Comparison of ENCODE assay signal across 29 cellular contexts in the genomic region with DNA sequence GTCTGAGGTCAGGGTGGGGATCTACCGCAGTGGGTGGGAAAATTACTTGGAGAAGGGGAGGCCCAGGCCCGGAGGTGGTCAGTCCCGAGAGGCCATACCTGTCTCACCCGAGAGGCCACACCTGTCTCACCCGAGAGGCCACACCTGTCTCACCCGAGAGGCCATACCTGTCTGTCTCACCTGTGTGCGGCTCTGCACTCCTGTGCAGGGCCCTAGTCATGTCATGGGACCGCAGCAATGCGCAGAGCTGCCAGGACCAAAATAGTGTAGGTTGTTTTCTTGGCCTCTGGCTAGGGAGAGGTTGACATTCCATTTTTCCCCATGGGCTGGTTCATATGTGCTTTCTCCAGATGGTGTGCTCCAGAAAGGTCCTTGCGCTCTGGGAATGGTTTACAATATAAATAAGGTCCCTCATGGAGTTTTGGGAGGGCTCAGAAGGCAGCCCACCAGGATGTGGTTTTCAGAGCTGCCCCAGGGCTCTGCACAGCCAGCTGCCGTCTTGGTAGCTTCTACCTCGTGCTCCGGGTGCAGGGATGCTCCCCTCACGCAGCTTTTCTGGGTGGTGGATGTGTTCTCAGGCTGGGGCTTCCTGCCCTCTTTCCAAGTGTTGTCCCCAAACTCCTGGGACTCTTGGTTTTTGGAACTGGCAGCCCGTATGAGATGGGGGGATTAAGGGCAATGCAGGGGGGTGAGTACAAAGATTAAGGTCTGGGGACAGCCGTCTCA. TPM values are rescaled to one million over a fixed set of nuclear protein-coding genes. Genes with fewer than 3 reads are reported as not detected.
DNase-seq lines count a peak whose midpoint lies in the region; ATAC-seq and TF ChIP-seq lines count a peak whose summit lies in the region.
"Had no signal": no experiment of that assay in that cellular context is flagged by ENCODE, and none has a peak within 500 bp of the region (broad histone marks: within the 10 kb centered on the region; RNA-seq: fewer than 3 reads in every experiment).

No MANE protein-coding gene starts in this region.

- H3K27me3 ChIP-seq in heart left ventricle (no peaks in the 10 kb centered on the region), muscle layer of colon (ENCODE audit: control insufficient read depth in 1 of 2, insufficient read depth in 2 of 2, low read length in 2 of 2) (no peaks in the 10 kb centered on the region), aorta (ENCODE audit: control insufficient read depth in 1 of 2, insufficient read depth in 2 of 2, low read length in 1 of 2) (no peaks in the 10 kb centered on the region)
- H3K27me3 ChIP-seq: adrenal gland, upper lobe of left lung had no signal

- WGBS in heart left ventricle, 4 donors = 56 to 65% (median 60%) methylated on average over 16 of the region's 16 CpGs
- 19 to 21% methylated on average over 16 of the region's 16 CpGs for WGBS in aorta, 2 donors

- no peak overlapping the region for H3K27ac Mint-ChIP-seq in activated T-helper 17 cell treated with anti-CD3 and anti-CD28 coated beads, Interleukin-2, amount 50 U/mL, for 72 hours
- H3K27ac Mint-ChIP-seq: activated CD4-positive, alpha-beta memory T cell treated with anti-CD3 and anti-CD28 coated beads for 36 hours; activated naive CD4-positive, alpha-beta T cell treated with anti-CD3 and anti-CD28 coated beads, Interleukin-2, amount 10 ng/mL, durations not matched to agents 7 days and 5 days; GM23338; naive thymus-derived CD8-positive, alpha-beta T cell; stimulated activated effector memory CD8-positive, alpha-beta T cell treated with anti-CD3 and anti-CD28 coated beads, Interleukin-12 subunit alpha, Interleukin-12 subunit beta, amount 100 ng/mL, for 72 hours had no signal

- no peak overlapping the region for H3K4me3 Mint-ChIP-seq in activated T-helper 17 cell treated with anti-CD3 and anti-CD28 coated beads, Interleukin-2, amount 50 U/mL, for 72 hours
- H3K4me3 Mint-ChIP-seq: activated CD4-positive, alpha-beta memory T cell treated with anti-CD3 and anti-CD28 coated beads for 36 hours; activated naive CD4-positive, alpha-beta T cell treated with anti-CD3 and anti-CD28 coated beads, Interleukin-2, amount 10 ng/mL, durations not matched to agents 7 days and 5 days; brain; GM23338; naive thymus-derived CD8-positive, alpha-beta T cell; stimulated activated effector memory CD8-positive, alpha-beta T cell treated with anti-CD3 and anti-CD28 coated beads, Interleukin-12 subunit alpha, Interleukin-12 subunit beta, amount 100 ng/mL, for 72 hours had no signal

- ATAC-seq in heart left ventricle (peak; percentile 21 to 56 (median 23)), aorta (ENCODE audit: low FRiP score) (peak; percentile 42), GM19324 (IDR thresholded peaks at IDR 0.05; ENCODE audit: low FRiP score, unreplicated experiment) (no peak)
- ATAC-seq in activated T-helper 17 cell treated with anti-CD3 and anti-CD28 coated beads, Interleukin-2, amount 50 U/mL, for 72 hours (replicated peaks) = no peak
- ATAC-seq: GM23338; naive thymus-derived CD8-positive, alpha-beta T cell; psoas muscle; SK-N-SH treated with all-trans-retinoic acid at 6 μM for 48 hours; stimulated activated effector memory CD8-positive, alpha-beta T cell treated with anti-CD3 and anti-CD28 coated beads, Interleukin-12 subunit alpha, Interleukin-12 subunit beta, amount 100 ng/mL, for 72 hours had no signal

- no peak overlapping the region for H3K4me3 ChIP-seq in heart left ventricle
- no peak overlapping the region for H3K4me3 ChIP-seq in muscle layer of colon (ENCODE audit: low read depth in 1 of 2, low read length in 2 of 2)
- H3K4me3 ChIP-seq in aorta (ENCODE audit: low read length in 2 of 2) = no peak overlapping the region
- H3K4me3 ChIP-seq: adrenal gland, GM23338, psoas muscle, upper lobe of left lung had no signal

- H3K27me3 Mint-ChIP-seq in activated T-helper 17 cell treated with anti-CD3 and anti-CD28 coated beads, Interleukin-2, amount 50 U/mL, for 72 hours = peaks cover 3% of the 10 kb centered on the region
- H3K27me3 Mint-ChIP-seq: activated naive CD4-positive, alpha-beta T cell treated with anti-CD3 and anti-CD28 coated beads, Interleukin-2, amount 10 ng/mL, durations not matched to agents 7 days and 5 days had no signal

- H3K36me3 ChIP-seq in heart left ventricle (peaks cover 0 to 13% (median 8%) of the 10 kb centered on the region in 9 donors), muscle layer of colon (ENCODE audit: insufficient read depth, low read length) (peaks cover 7% of the 10 kb centered on the region), aorta (ENCODE audit: control insufficient read depth in 1 of 2, insufficient read depth in 2 of 2, low read length in 1 of 2) (no peaks in the 10 kb centered on the region)
- H3K36me3 ChIP-seq: adrenal gland, upper lobe of left lung had no signal

- no peak overlapping the region for H3K9ac ChIP-seq in muscle layer of colon (ENCODE audit: low read length)

- no peaks in the 10 kb centered on the region for H3K36me3 Mint-ChIP-seq in activated T-helper 17 cell treated with anti-CD3 and anti-CD28 coated beads, Interleukin-2, amount 50 U/mL, for 72 hours (ENCODE audit: low read depth)
- H3K36me3 Mint-ChIP-seq: activated CD4-positive, alpha-beta memory T cell treated with anti-CD3 and anti-CD28 coated beads for 36 hours; activated naive CD4-positive, alpha-beta T cell treated with anti-CD3 and anti-CD28 coated beads, Interleukin-2, amount 10 ng/mL, durations not matched to agents 7 days and 5 days; naive thymus-derived CD8-positive, alpha-beta T cell; stimulated activated effector memory CD8-positive, alpha-beta T cell treated with anti-CD3 and anti-CD28 coated beads, Interleukin-12 subunit alpha, Interleukin-12 subunit beta, amount 100 ng/mL, for 72 hours had no signal

- no peak for TF ChIP-seq POLR2A in heart left ventricle (IDR thresholded peaks at IDR 0.05)

- H3K4me1 ChIP-seq in heart left ventricle (peaks cover 0 to 76% (median 44%) of the 10 kb centered on the region in 12 donors), muscle layer of colon (ENCODE audit: insufficient read depth, low read length) (peaks cover 58% of the 10 kb centered on the region), aorta (ENCODE audit: control insufficient read depth in 1 of 2, insufficient read depth in 2 of 2, low read length in 2 of 2) (peaks cover 0 to 3% of the 10 kb centered on the region in 2 donors)
- H3K4me1 ChIP-seq: adrenal gland, psoas muscle, upper lobe of left lung had no signal

- H3K27ac ChIP-seq in heart left ventricle (peak overlapping the region; percentile 46 to 86 (median 80)), muscle layer of colon (ENCODE audit: low read depth, low read length) (peak overlapping the region; percentile 29), aorta (ENCODE audit: low read depth in 1 of 2, low read length in 2 of 2) (peak overlapping the region in 1 of 2 donors; percentile 68)
- H3K27ac ChIP-seq: adrenal gland, psoas muscle, RWPE1, upper lobe of left lung had no signal

- no peaks in the 10 kb centered on the region for H3K4me1 Mint-ChIP-seq in activated T-helper 17 cell treated with anti-CD3 and anti-CD28 coated beads, Interleukin-2, amount 50 U/mL, for 72 hours
- H3K4me1 Mint-ChIP-seq: activated naive CD4-positive, alpha-beta T cell treated with anti-CD3 and anti-CD28 coated beads, Interleukin-2, amount 10 ng/mL, durations not matched to agents 7 days and 5 days; GM23338; naive thymus-derived CD8-positive, alpha-beta T cell; stimulated activated effector memory CD8-positive, alpha-beta T cell treated with anti-CD3 and anti-CD28 coated beads, Interleukin-12 subunit alpha, Interleukin-12 subunit beta, amount 100 ng/mL, for 72 hours had no signal

- H3K9me3 ChIP-seq in heart left ventricle = no peaks in the 10 kb centered on the region
- no peaks in the 10 kb centered on the region for H3K9me3 ChIP-seq in muscle layer of colon (ENCODE audit: low read length)
- no peaks in the 10 kb centered on the region for H3K9me3 ChIP-seq in aorta (ENCODE audit: control insufficient read depth, low read length)
- H3K9me3 ChIP-seq: adrenal gland, psoas muscle, upper lobe of left lung had no signal

- no peak for TF ChIP-seq CTCF in heart left ventricle (IDR thresholded peaks at IDR 0.05)

- peaks cover 3% of the 10 kb centered on the region for H3K9me3 Mint-ChIP-seq in activated T-helper 17 cell treated with anti-CD3 and anti-CD28 coated beads, Interleukin-2, amount 50 U/mL, for 72 hours
- H3K9me3 Mint-ChIP-seq: activated CD4-positive, alpha-beta memory T cell treated with anti-CD3 and anti-CD28 coated beads for 36 hours; activated naive CD4-positive, alpha-beta T cell treated with anti-CD3 and anti-CD28 coated beads, Interleukin-2, amount 10 ng/mL, durations not matched to agents 7 days and 5 days; GM23338; naive thymus-derived CD8-positive, alpha-beta T cell; stimulated activated effector memory CD8-positive, alpha-beta T cell treated with anti-CD3 and anti-CD28 coated beads, Interleukin-12 subunit alpha, Interleukin-12 subunit beta, amount 100 ng/mL, for 72 hours had no signal

- DNase-seq in NCI-H748 (lab: John Stamatoyannopoulos, UW; ENCODE audit: unreplicated experiment) (peak; percentile 3), NCI-H748 treated with DMSO at 0.1 percent for 48 hours (lab: John Stamatoyannopoulos, UW) (no peak), heart left ventricle (peak in 2 of 5 donors; percentile 57 to 65), aorta (peak in 1 of 2 donors; percentile 55), T-helper 1 cell (no peak)
- DNase-seq: 8988T; activated CD4-positive, alpha-beta memory T cell treated with anti-CD3 and anti-CD28 coated beads for 36 hours; activated CD4-positive, alpha-beta T cell treated with anti-CD3 and anti-CD28 coated beads for 1 hour; activated naive CD4-positive, alpha-beta T cell treated with anti-CD3 and anti-CD28 coated beads, Interleukin-2, amount 10 ng/mL, durations not matched to agents 7 days and 5 days; adrenal gland; Calu3; DND-41; GF-D8; Karpas-422; naive thymus-derived CD8-positive, alpha-beta T cell; NCI-H1417 treated with DMSO at 0.1 percent for 48 hours; NCI-H2081 treated with DMSO at 0.1 percent for 48 hours; NCI-H446; psoas muscle; upper lobe of left lung had no signal

- intact Hi-C loops in heart left ventricle (cut with DNase I) = loop anchor here in 4 of 10 donors (5.0 kb wide), 2 partner anchors 34 to 49 kb away; no protein-coding TSS in a partner anchor
- intact Hi-C loops in aorta (cut with DNase I) = no loop called here

RNA-seq across cellular contexts. Expression of gene CACNA1C, which starts 58.2 kb away (rescaled TPM):
- 100 to 1,000 TPM in 8 of 9 donors, 10 to 100 TPM in 1; 77.6 to 196 (median 165) TPM for total RNA-seq in heart left ventricle
- 10 to 100 TPM; 41.9 to 68.2 TPM for polyA plus RNA-seq in heart left ventricle
- 100 to 1,000 TPM in 1 of 2 donors, 10 to 100 TPM in 1; 70.4 to 114 TPM for total RNA-seq in aorta
- 10 to 100 TPM in 1 of 2 donors, 1 to 10 TPM in 1; 4.3 to 22.1 TPM for polyA plus RNA-seq in aorta
- under 1 TPM; 0.04 to 0.21 TPM for total RNA-seq in activated T-helper 17 cell treated with anti-CD3 and anti-CD28 coated beads, Interleukin-2, amount 50 U/mL, for 72 hours
- total RNA-seq: Calu3, endothelial cell of umbilical vein had no signal
- polyA plus RNA-seq: endothelial cell of umbilical vein had no signal

Comparison
In these comparisons a context has a peak if more than half of its experiments do, and no peak if none do; other contexts are left out.
1. ATAC-seq: peak in heart left ventricle (4 of 4) and aorta (single experiment); none in activated T-helper 17 cell treated with anti-CD3 and anti-CD28 coated beads, Interleukin-2, amount 50 U/mL, for 72 hours (single experiment) and GM19324 (single experiment).
2. RNA of gene CACNA1C, which starts 58.2 kb away (total RNA-seq): 77.6 to 196 TPM in heart left ventricle and 70.4 to 114 TPM in aorta; 0.04 to 0.21 TPM in activated T-helper 17 cell treated with anti-CD3 and anti-CD28 coated beads, Interleukin-2, amount 50 U/mL, for 72 hours; every median in the first group is over 10 times any median in the second.